1 cellular context compared by ENCODE assay signal in genomic region chr17:59753522-59754467, GRCh38.
A peak's percentile ranks its signal among the peaks of the same experiment; 100 is the strongest.
TF ChIP-seq lines count a peak whose summit lies in the region.

No MANE protein-coding gene starts in this region.

TF ChIP-seq in GM12878, 131 proteins besides CTCF, POLR2A, EP300 and RAD21 (continued from another document):
- TF ChIP-seq SKIL (IDR thresholded peaks at IDR 0.05; ENCODE audit: low read depth, poor library complexity, severe bottlenecking) (peak; percentile 29), CREM (IDR thresholded peaks at IDR 0.05; ENCODE audit: low read depth) (no peak), ZNF384 (IDR thresholded peaks at IDR 0.05; ENCODE audit: borderline replicate concordance, low read depth, low read length) (0 out of 2 replicates have a peak, but pooled peaks have one; percentile 14), MEF2A (IDR thresholded peaks at IDR 0.05; ENCODE audit: insufficient read depth, low read depth, low read length) (0 out of 2 replicates have a peak, but pooled peaks have one; percentile 18), PML (IDR thresholded peaks at IDR 0.05; ENCODE audit: low read length) (0 out of 2 replicates have a peak, but pooled peaks have one; percentile 13), ZBTB40 (IDR thresholded peaks at IDR 0.05; ENCODE audit: borderline replicate concordance) (no peak), PRDM15 (CRISPR knock-in tag; IDR thresholded peaks at IDR 0.05) (no peak), MTA3 (IDR thresholded peaks at IDR 0.05; ENCODE audit: borderline replicate concordance, low read length) (no peak), IKZF1 (conservative IDR thresholded peaks at IDR 0.05) (no peak)
